ENCODE assay signal across 8 cellular contexts in the genomic region with DNA sequence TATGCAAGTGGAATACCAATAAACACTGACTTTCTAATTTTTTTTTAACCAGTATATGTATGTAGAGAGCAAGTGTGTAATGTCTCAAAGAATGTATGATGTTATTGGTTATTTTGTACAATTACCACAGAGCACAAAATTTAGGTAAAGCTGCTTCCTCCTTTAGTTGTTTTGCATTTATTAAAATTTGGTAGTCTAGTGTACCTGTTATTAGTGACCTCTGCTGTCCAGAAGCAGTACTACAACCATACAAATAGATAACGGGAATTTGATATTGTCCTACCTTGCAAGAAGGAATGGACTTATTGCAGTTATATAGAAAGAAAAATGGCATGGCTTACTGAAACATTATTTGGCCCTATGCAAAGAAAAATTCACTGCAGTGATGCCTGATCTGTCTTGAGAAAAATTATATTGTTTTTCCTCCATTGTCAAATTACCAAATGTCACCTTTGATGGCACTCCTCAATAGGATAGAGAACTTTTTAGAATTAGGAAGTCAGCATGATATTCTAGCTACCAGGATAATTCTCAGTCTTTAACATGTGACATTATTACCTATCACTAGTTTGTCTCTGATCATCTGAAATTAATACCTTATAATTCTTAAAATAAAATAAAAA.
A peak's percentile ranks its signal among the peaks of the same experiment; 100 is the strongest.
DNase-seq lines count a peak whose midpoint lies in the region; ATAC-seq and TF ChIP-seq lines count a peak whose summit lies in the region.

No MANE protein-coding gene starts in this region.

- H3K27me3 Mint-ChIP-seq in activated B cell treated with CpG ODN at 0.5 μM for 24 hours (peaks cover 23% of the 10 kb centered on the region), immature natural killer cell (ENCODE audit: low read depth in 3 of 3) (peaks cover 0 to 6% (median 0%) of the 10 kb centered on the region in 3 donors)

- H3K4me1 Mint-ChIP-seq in activated B cell treated with CpG ODN at 0.5 μM for 24 hours (peaks cover 22% of the 10 kb centered on the region), immature natural killer cell (no peaks in the 10 kb centered on the region)

- H3K9me3 ChIP-seq in thyroid gland, result no peaks in the 10 kb centered on the region

- POLR2A ChIA-PET in activated B cell treated with CpG ODN at 0.5 μM for 24 hours (lab: Charles Lee), result no interaction called here

- H3K27ac ChIP-seq in thyroid gland, result no peak overlapping the region

- ATAC-seq in GM19035 (IDR thresholded peaks at IDR 0.05; ENCODE audit: unreplicated experiment) (peak; percentile 41), activated B cell treated with CpG ODN at 0.5 μM for 24 hours (ENCODE audit: low read depth) (peak; percentile 49), HG03469 (IDR thresholded peaks at IDR 0.05; ENCODE audit: unreplicated experiment) (no peak), HG03378 (IDR thresholded peaks at IDR 0.05; ENCODE audit: unreplicated experiment) (no peak)

- H3K9me3 Mint-ChIP-seq in activated B cell treated with CpG ODN at 0.5 μM for 24 hours (no peaks in the 10 kb centered on the region), immature natural killer cell (peaks cover 0 to 2% (median 0%) of the 10 kb centered on the region in 6 donors)

- TF ChIP-seq POLR2A in thyroid gland (IDR thresholded peaks at IDR 0.05), result no peak

- H3K36me3 Mint-ChIP-seq in activated B cell treated with CpG ODN at 0.5 μM for 24 hours (ENCODE audit: low read depth) (no peaks in the 10 kb centered on the region), immature natural killer cell (no peaks in the 10 kb centered on the region)

- CTCF ChIA-PET in activated B cell treated with CpG ODN at 0.5 μM for 24 hours (lab: Charles Lee), result interaction anchor here (0.9 to 2.2 kb wide), 5 partner anchors 10 to 731 kb away, joined by 3 to 11 read pairs (median 5); no protein-coding TSS in a partner anchor

- H3K36me3 ChIP-seq in thyroid gland, result no peaks in the 10 kb centered on the region

- TF ChIP-seq CTCF in activated B cell treated with CpG ODN at 0.5 μM for 24 hours (IDR thresholded peaks at IDR 0.05), result peak; percentile 59
- TF ChIP-seq CTCF in thyroid gland (IDR thresholded peaks at IDR 0.05), result peak; percentile 53 to 90 (median 74)

- peak; percentile 72 for DNase-seq in Ammon's horn (ENCODE audit: low spot score)
- DNase-seq in NCI-H2029 treated with DMSO at 0.1 percent for 48 hours (lab: John Stamatoyannopoulos, UW), result peak; percentile 27
- DNase-seq in activated B cell treated with CpG ODN at 0.5 μM for 24 hours, result no peak
- DNase-seq in immature natural killer cell, result peak; percentile 30 to 50 (median 39)
- DNase-seq in thyroid gland, result no peak

- H3K27ac Mint-ChIP-seq in activated B cell treated with CpG ODN at 0.5 μM for 24 hours (no peak overlapping the region), immature natural killer cell (no peak overlapping the region)

- no peaks in the 10 kb centered on the region for H3K4me1 ChIP-seq in thyroid gland

- WGBS in thyroid gland, 2 donors, result 10 to 23% methylated on average over 1 of the region's 1 CpG

- no peaks in the 10 kb centered on the region for H3K27me3 ChIP-seq in thyroid gland

- no peak overlapping the region for H3K4me3 ChIP-seq in thyroid gland (replicated peaks in 1 of 3)

- intact Hi-C loops in activated B cell treated with CpG ODN at 0.5 μM for 24 hours (cut with micrococcal nuclease) (loop anchor here (1.0 to 2.0 kb wide), 4 partner anchors 159 to 1088 kb away; no protein-coding TSS in a partner anchor), thyroid gland (cut with DNase I) (no loop called here)

- H3K4me3 Mint-ChIP-seq in activated B cell treated with CpG ODN at 0.5 μM for 24 hours (no peak overlapping the region), immature natural killer cell (no peak overlapping the region)

Comparison
In these comparisons a context has a peak if more than half of its experiments do, and no peak if none do; other contexts are left out.
1. DNase-seq: peak in Ammon's horn (single experiment), NCI-H2029 treated with DMSO at 0.1 percent for 48 hours (single experiment) and immature natural killer cell (3 of 3); none in activated B cell treated with CpG ODN at 0.5 μM for 24 hours (single experiment) and thyroid gland (0 of 2).
2. ATAC-seq: peak in GM19035 (single experiment) and activated B cell treated with CpG ODN at 0.5 μM for 24 hours (single experiment); none in HG03469 (single experiment) and HG03378 (single experiment).